Comparison of ENCODE assay signal across 1 cellular context in genomic region chr13:105083986-105084385, GRCh38.
TF ChIP-seq lines count a peak whose summit lies in the region.

No MANE protein-coding gene starts in this region.

TF ChIP-seq in GM23338, 12 proteins besides CTCF, POLR2A, EP300 and RAD21 (continued from another document):
- no peak for TF ChIP-seq REST (IDR thresholded peaks at IDR 0.05; ENCODE audit: unreplicated experiment)
- TF ChIP-seq EZH2phosphoT487 (IDR thresholded peaks at IDR 0.05; ENCODE audit: unreplicated experiment): no peak
- no peak for TF ChIP-seq CREB1 (CRISPR knock-in tag; IDR thresholded peaks at IDR 0.05; ENCODE audit: low read depth)
- TF ChIP-seq NANOG (IDR thresholded peaks at IDR 0.05; ENCODE audit: borderline replicate concordance): no peak
- no peak for TF ChIP-seq ZNF462 (CRISPR knock-in tag; IDR thresholded peaks at IDR 0.05)
- no peak for TF ChIP-seq POLR2AphosphoS5 (IDR thresholded peaks at IDR 0.05; ENCODE audit: low read depth)
- no peak for TF ChIP-seq EZH2 (IDR thresholded peaks at IDR 0.05; ENCODE audit: low read depth, unreplicated experiment)
- no peak for TF ChIP-seq JUNB (IDR thresholded peaks at IDR 0.05; ENCODE audit: unreplicated experiment)
- no peak for TF ChIP-seq ZNF331 (CRISPR knock-in tag; IDR thresholded peaks at IDR 0.05; ENCODE audit: low read depth)
TF ChIP-seq in GM23338: peak in this region for 0.
